ENCODE assay signal across 8 cellular contexts in genomic region chr12:22046090-22046967, GRCh38. TPM values are rescaled to one million over a fixed set of nuclear protein-coding genes. Genes with fewer than 3 reads are reported as not detected.
DNase-seq lines count a peak whose midpoint lies in the region; ATAC-seq lines count a peak whose summit lies in the region.

Gene CMAS (plus strand): TSS chr12:22046218. CDS start chr12:22046304, 86 bp downstream.

- H3K27ac ChIP-seq in muscle layer of duodenum (ENCODE audit: low read length) = peak within 1 kb of the TSS; percentile 81

- H3K4me1 Mint-ChIP-seq in activated T-cell treated with anti-CD3 and anti-CD28 coated beads, Interleukin-2, amount 50 U/mL, for 24 hours (ENCODE audit: low read depth) = peaks cover 59% of the 10 kb centered on the region

- DNase-seq in DMS 273 (lab: John Stamatoyannopoulos, UW; ENCODE audit: unreplicated experiment) (peak; percentile 83), HUDEP-2 (lab: John Stamatoyannopoulos, UW; ENCODE audit: unreplicated experiment in 76 of 76) (peak in 75 of 76 experiments; percentile 21 to 94 (median 81)), OCI-M1 (lab: John Stamatoyannopoulos, UW) (peak; percentile 83)
- peak; percentile 89 for DNase-seq in activated T-cell treated with anti-CD3 and anti-CD28 coated beads, Interleukin-2, amount 50 U/mL, for 24 hours
- DNase-seq in stimulated activated CD8-positive, alpha-beta memory T cell treated with anti-CD3 and anti-CD28 coated beads, Interleukin-7, amount 100 ng/mL, for 4 hours (ENCODE audit: low read depth in 2 of 2) = peak; percentile 43 to 68

- no peaks in the 10 kb centered on the region for H3K27me3 Mint-ChIP-seq in activated T-cell treated with anti-CD3 and anti-CD28 coated beads, Interleukin-2, amount 50 U/mL, for 24 hours

- H3K36me3 ChIP-seq in muscle layer of duodenum (ENCODE audit: control insufficient read depth in 1 of 2, insufficient read depth in 2 of 2, low read length in 2 of 2) = peaks cover 0 to 4% of the 10 kb centered on the region in 2 donors

- no peaks in the 10 kb centered on the region for H3K27me3 ChIP-seq in muscle layer of duodenum (ENCODE audit: low read depth, low read length)

- H3K4me3 ChIP-seq in muscle layer of duodenum (ENCODE audit: low read depth in 1 of 2, low read length in 2 of 2) = peak within 1 kb of the TSS; percentile 92 to 97

- peaks cover 33% of the 10 kb centered on the region for H3K36me3 Mint-ChIP-seq in activated T-cell treated with anti-CD3 and anti-CD28 coated beads, Interleukin-2, amount 50 U/mL, for 24 hours (ENCODE audit: low read depth)

- peak within 1 kb of the TSS; percentile 96 for H3K4me3 Mint-ChIP-seq in activated T-cell treated with anti-CD3 and anti-CD28 coated beads, Interleukin-2, amount 50 U/mL, for 24 hours

- H3K27ac Mint-ChIP-seq in activated T-cell treated with anti-CD3 and anti-CD28 coated beads, Interleukin-2, amount 50 U/mL, for 24 hours = peak within 1 kb of the TSS; percentile 93

- H3K4me1 ChIP-seq in muscle layer of duodenum (ENCODE audit: control insufficient read depth in 1 of 2, insufficient read depth in 2 of 2, low read length in 2 of 2) = peaks cover 0 to 5% of the 10 kb centered on the region in 2 donors

- no peaks in the 10 kb centered on the region for H3K9me3 ChIP-seq in muscle layer of duodenum (ENCODE audit: control insufficient read depth in 1 of 2, low read length in 2 of 2)

- no peaks in the 10 kb centered on the region for H3K9me3 Mint-ChIP-seq in activated T-cell treated with anti-CD3 and anti-CD28 coated beads, Interleukin-2, amount 50 U/mL, for 24 hours

- ATAC-seq in GM21390 (IDR thresholded peaks at IDR 0.05; ENCODE audit: unreplicated experiment) = peak; percentile 88
- peak; percentile 89 for ATAC-seq in esophagus mucosa

RNA-seq across cellular contexts. Expression of gene CMAS, which starts in this region (rescaled TPM):
- total RNA-seq in esophagus mucosa = 51.1 TPM

Comparison
In these comparisons a context has a peak if more than half of its experiments do, and no peak if none do; other contexts are left out.
1. Peak in every context shown above with its lines: DNase-seq, ATAC-seq, H3K4me3 ChIP-seq and H3K27ac ChIP-seq.